Comparison of ENCODE assay signal across 14 cellular contexts in genomic region chr20:21262812-21263211, GRCh38.
"Had no signal": no experiment of that assay in that cellular context is flagged by ENCODE, and none has a peak within 500 bp of the region (broad histone marks: within the 10 kb centered on the region; RNA-seq: fewer than 3 reads in every experiment).

No MANE protein-coding gene starts in this region.

- H3K9ac ChIP-seq: neural progenitor cell had no signal

- H3K4me1 Mint-ChIP-seq: activated naive CD8-positive, alpha-beta T cell treated with anti-CD3 and anti-CD28 coated beads, Interleukin-2, amount 10 ng/mL, durations not matched to agents 7 days and 5 days; neural progenitor cell had no signal

- H3K27ac ChIP-seq: ascending aorta, esophagus muscularis mucosa, heart right ventricle, neural progenitor cell, ovary, thoracic aorta had no signal

- H3K27me3 ChIP-seq: ascending aorta, esophagus muscularis mucosa, neural progenitor cell, ovary had no signal

- H3K27ac Mint-ChIP-seq: activated CD4-positive, alpha-beta memory T cell treated with anti-CD3 and anti-CD28 coated beads for 36 hours; activated naive CD8-positive, alpha-beta T cell treated with anti-CD3 and anti-CD28 coated beads, Interleukin-2, amount 10 ng/mL, durations not matched to agents 7 days and 5 days; neural progenitor cell; stimulated activated naive CD8-positive, alpha-beta T cell treated with anti-CD3 and anti-CD28 coated beads, Interleukin-15, Interleukin-2, amounts not matched to agents 100 ng/mL and 50 ng/mL, for 24 hours; T-helper 2 cell treated with Interferon-gamma antibody and Interleukin-4, amounts not matched to agents 5 μg/mL and 100 μg/mL, for 36 hours had no signal

- H3K4me3 Mint-ChIP-seq: activated CD4-positive, alpha-beta memory T cell treated with anti-CD3 and anti-CD28 coated beads for 36 hours; activated naive CD8-positive, alpha-beta T cell treated with anti-CD3 and anti-CD28 coated beads, Interleukin-2, amount 10 ng/mL, durations not matched to agents 7 days and 5 days; neural progenitor cell; stimulated activated naive CD8-positive, alpha-beta T cell treated with anti-CD3 and anti-CD28 coated beads, Interleukin-15, Interleukin-2, amounts not matched to agents 100 ng/mL and 50 ng/mL, for 24 hours; T-helper 2 cell treated with Interferon-gamma antibody and Interleukin-4, amounts not matched to agents 5 μg/mL and 100 μg/mL, for 36 hours had no signal

- H3K4me2 ChIP-seq: neural progenitor cell had no signal

- H3K4me1 ChIP-seq: ascending aorta, esophagus muscularis mucosa, heart right ventricle, neural progenitor cell had no signal

- H3K36me3 Mint-ChIP-seq: activated CD4-positive, alpha-beta memory T cell treated with anti-CD3 and anti-CD28 coated beads for 36 hours; activated naive CD8-positive, alpha-beta T cell treated with anti-CD3 and anti-CD28 coated beads, Interleukin-2, amount 10 ng/mL, durations not matched to agents 7 days and 5 days; neural progenitor cell had no signal

- H3K9me3 Mint-ChIP-seq: activated naive CD8-positive, alpha-beta T cell treated with anti-CD3 and anti-CD28 coated beads, Interleukin-2, amount 10 ng/mL, durations not matched to agents 7 days and 5 days; stimulated activated naive CD8-positive, alpha-beta T cell treated with anti-CD3 and anti-CD28 coated beads, Interleukin-15, Interleukin-2, amounts not matched to agents 100 ng/mL and 50 ng/mL, for 24 hours; T-helper 2 cell treated with Interferon-gamma antibody and Interleukin-4, amounts not matched to agents 5 μg/mL and 100 μg/mL, for 36 hours had no signal

- H3K4me3 ChIP-seq: ascending aorta, esophagus muscularis mucosa, heart right ventricle, neural progenitor cell, ovary, thoracic aorta had no signal

- H2AFZ ChIP-seq: neural progenitor cell had no signal

- H3K36me3 ChIP-seq: ascending aorta, esophagus muscularis mucosa, heart right ventricle, neural progenitor cell, ovary, thoracic aorta had no signal

- ATAC-seq: heart right ventricle had no signal

- H3K9me3 ChIP-seq: ascending aorta, ovary, thoracic aorta had no signal

- DNase-seq: activated CD4-positive, alpha-beta memory T cell treated with anti-CD3 and anti-CD28 coated beads for 36 hours; activated CD4-positive, alpha-beta T cell treated with anti-CD3 and anti-CD28 coated beads for 1 hour; activated naive CD8-positive, alpha-beta T cell treated with anti-CD3 and anti-CD28 coated beads, Interleukin-2, amount 10 ng/mL, durations not matched to agents 7 days and 5 days; activated T-cell treated with anti-CD3 and anti-CD28 coated beads, Interleukin-2, amount 50 U/mL, for 48 hours; heart right ventricle; ovary; stimulated activated CD4-positive, alpha-beta T cell treated with anti-CD3 and anti-CD28 coated beads, Interleukin-4, amount 100 ng/mL, for 1 hour; stimulated activated CD8-positive, alpha-beta memory T cell treated with anti-CD3 and anti-CD28 coated beads, Interleukin-4, amount 100 ng/mL, for 48 hours had no signal
